1 cellular context compared by ENCODE assay signal in the genomic region with DNA sequence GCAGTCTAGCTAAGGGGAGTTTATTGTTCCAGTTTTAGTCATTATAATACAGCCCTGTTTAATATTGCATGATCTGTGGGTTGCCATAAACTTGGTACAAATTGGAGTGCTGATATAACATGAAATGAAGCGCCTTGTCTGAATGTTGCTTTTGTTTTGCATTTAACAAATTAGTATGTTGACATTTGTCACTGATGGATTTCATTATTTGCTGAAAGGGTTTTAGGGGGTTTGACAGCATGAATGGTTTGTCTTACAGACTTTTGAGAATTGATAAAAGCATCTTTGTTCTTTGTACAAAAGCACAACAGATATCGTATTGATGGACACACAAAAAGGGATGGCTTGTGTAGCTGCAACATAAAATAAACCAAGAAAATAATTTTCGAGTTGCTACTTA.
TF ChIP-seq lines count a peak whose summit lies in the region.

No MANE protein-coding gene starts in this region.

TF ChIP-seq in IMR-90, 13 proteins besides CTCF, POLR2A, EP300 and RAD21:
- TF ChIP-seq RCOR1 (IDR thresholded peaks at IDR 0.05; ENCODE audit: insufficient replicate concordance, low read length) (no peak), FOS (IDR thresholded peaks at IDR 0.05; ENCODE audit: low read depth, low read length) (no peak), RFX5 (IDR thresholded peaks at IDR 0.05; ENCODE audit: low read depth, low read length) (no peak), ELK1 (IDR thresholded peaks at IDR 0.05; ENCODE audit: borderline replicate concordance, low read depth, low read length) (no peak), BHLHE40 (IDR thresholded peaks at IDR 0.05; ENCODE audit: low read depth, low read length) (no peak), MAFK (IDR thresholded peaks at IDR 0.05; ENCODE audit: low read depth, low read length) (no peak), NFE2L2 (IDR thresholded peaks at IDR 0.05; ENCODE audit: low read depth, low read length) (no peak), SMC3 (IDR thresholded peaks at IDR 0.05; ENCODE audit: low read depth, low read length) (no peak)
TF ChIP-seq in IMR-90: peak in this region for 0.
